Comparison of ENCODE assay signal across 12 cellular contexts in genomic region chr6:10033223-10033829, GRCh38.
DNase-seq lines count a peak whose midpoint lies in the region; ATAC-seq, FAIRE-seq and TF ChIP-seq lines count a peak whose summit lies in the region.
"Had no signal": no experiment of that assay in that cellular context is flagged by ENCODE, and none has a peak within 500 bp of the region (broad histone marks: within the 10 kb centered on the region; RNA-seq: fewer than 3 reads in every experiment).

No MANE protein-coding gene starts in this region.

- no peaks in the 10 kb centered on the region for H3K27me3 Mint-ChIP-seq in glutamatergic neuron (ENCODE audit: unreplicated experiment)

- H3K4me1 ChIP-seq in kidney (ENCODE audit: control insufficient read depth in 1 of 2, insufficient read depth in 1 of 2, low read depth in 1 of 2, low read length in 2 of 2): no peaks in the 10 kb centered on the region
- H3K4me1 ChIP-seq: gastrocnemius medialis, vagina had no signal

- peak overlapping the region; percentile 21 to 28 for H3K4me3 ChIP-seq in kidney (ENCODE audit: low read length in 2 of 2)
- H3K4me3 ChIP-seq: gastrocnemius medialis, lung, vagina had no signal

- H3K9me3 ChIP-seq in kidney (ENCODE audit: control insufficient read depth in 1 of 2, low read length in 2 of 2): no peaks in the 10 kb centered on the region
- H3K9me3 ChIP-seq: gastrocnemius medialis, vagina had no signal

- H3K27ac Mint-ChIP-seq in glutamatergic neuron (ENCODE audit: unreplicated experiment): no peak overlapping the region

- H3K36me3 ChIP-seq in kidney (ENCODE audit: control insufficient read depth in 1 of 2, insufficient read depth in 2 of 2, low read length in 2 of 2): no peaks in the 10 kb centered on the region
- H3K36me3 ChIP-seq: gastrocnemius medialis, vagina had no signal

- TF ChIP-seq POLR2A in GM18505 (IDR thresholded peaks at IDR 0.05; ENCODE audit: borderline replicate concordance, extremely low read depth, insufficient read depth, insufficient read length): no peak

- H3K9me3 Mint-ChIP-seq in glutamatergic neuron (ENCODE audit: unreplicated experiment): peaks cover 2% of the 10 kb centered on the region
- H3K9me3 Mint-ChIP-seq: activated T-cell treated with anti-CD3 and anti-CD28 coated beads, Interleukin-2, amount 50 U/mL, for 4 hours had no signal

- no peak for ATAC-seq in GM21390 (IDR thresholded peaks at IDR 0.05; ENCODE audit: unreplicated experiment)
- ATAC-seq in GM18505 (IDR thresholded peaks at IDR 0.05; ENCODE audit: unreplicated experiment): no peak
- ATAC-seq: activated T-cell treated with anti-CD3 and anti-CD28 coated beads, Interleukin-2, amount 50 U/mL, for 4 hours; gastrocnemius medialis had no signal

- DNase-seq in COR-L47 (lab: John Stamatoyannopoulos, UW): peak; percentile 26
- peak; percentile 82 for DNase-seq in M059J (ENCODE audit: low read depth)
- DNase-seq in kidney: no peak
- no peak for DNase-seq in NCI-H1694 (lab: John Stamatoyannopoulos, UW)
- DNase-seq in glutamatergic neuron: no peak
- DNase-seq: activated T-cell treated with anti-CD3 and anti-CD28 coated beads, Interleukin-2, amount 50 U/mL, for 4 hours; gastrocnemius medialis had no signal

- no peak overlapping the region for H3K27ac ChIP-seq in kidney (ENCODE audit: low read depth in 2 of 2, low read length in 2 of 2)
- H3K27ac ChIP-seq: gastrocnemius medialis, vagina had no signal

- FAIRE-seq in kidney (lab: Jason Lieb, UNC): no peak

- TF ChIP-seq CTCF in kidney (IDR thresholded peaks at IDR 0.05; ENCODE audit: borderline replicate concordance, extremely low read depth, insufficient read depth): no peak
- TF ChIP-seq CTCF in glutamatergic neuron (IDR thresholded peaks at IDR 0.05; ENCODE audit: partially characterized antibody, unreplicated experiment): no peak

- intact Hi-C loops in kidney (cut with DNase I): loop anchor here (10.0 kb wide), 1 partner anchor 381 kb away; the partner anchor contains the start of gene TFAP2A

- no peak overlapping the region for H3K4me3 Mint-ChIP-seq in glutamatergic neuron (ENCODE audit: unreplicated experiment)
- H3K4me3 Mint-ChIP-seq: activated T-cell treated with anti-CD3 and anti-CD28 coated beads, Interleukin-2, amount 50 U/mL, for 4 hours had no signal

- no peaks in the 10 kb centered on the region for H3K4me1 Mint-ChIP-seq in glutamatergic neuron (ENCODE audit: low read depth, unreplicated experiment)

- H3K9ac ChIP-seq in kidney (ENCODE audit: low read length in 2 of 2): no peak overlapping the region

- no peaks in the 10 kb centered on the region for H3K36me3 Mint-ChIP-seq in glutamatergic neuron (ENCODE audit: unreplicated experiment)

TF ChIP-seq in PFSK-1, 5 proteins besides CTCF, POLR2A, EP300 and RAD21:
- TF ChIP-seq REST (IDR thresholded peaks at IDR 0.05; ENCODE audit: insufficient read depth in 1 of 2, low read depth in 2 of 2, low read length in 2 of 2): no peak
- no peak for TF ChIP-seq SIN3A (IDR thresholded peaks at IDR 0.05; ENCODE audit: borderline replicate concordance, insufficient read depth, low read length)
- no peak for TF ChIP-seq POLR2AphosphoS5 (IDR thresholded peaks at IDR 0.05; ENCODE audit: low read depth, low read length)
- TF ChIP-seq TAF1 (IDR thresholded peaks at IDR 0.05; ENCODE audit: borderline replicate concordance, insufficient read depth, low read length): no peak
- peak; percentile 82 for TF ChIP-seq FOXP2 (optimal IDR thresholded peaks at IDR 0.05; ENCODE audit: borderline replicate concordance, extremely low read depth, extremely low read length, insufficient read depth)

Comparison
In these comparisons a context has a peak if more than half of its experiments do, and no peak if none do; other contexts are left out.
1. DNase-seq: peak in COR-L47 (single experiment) and M059J (single experiment); none in kidney (single experiment), NCI-H1694 (single experiment) and glutamatergic neuron (single experiment).